Comparison of ENCODE assay signal across 8 cellular contexts in the genomic region with DNA sequence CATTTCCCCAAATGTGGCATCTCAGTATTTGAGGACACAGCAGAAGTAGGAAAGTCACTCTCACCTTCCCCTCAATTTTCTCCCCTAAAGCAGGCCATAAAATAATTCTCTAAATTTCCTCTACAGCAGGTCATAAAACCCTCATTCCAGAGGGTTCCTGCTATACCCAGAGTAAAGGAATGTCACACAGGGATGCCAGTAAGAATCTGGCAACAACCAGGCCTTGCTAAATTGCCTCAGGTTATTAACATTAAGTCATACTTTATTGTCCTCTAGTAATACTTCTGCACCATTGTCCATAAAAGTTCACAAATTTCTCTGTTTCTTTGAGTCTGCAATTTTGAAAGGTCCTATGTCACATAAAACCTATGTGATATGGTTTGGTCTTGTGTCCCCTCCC.
"Had no signal": no experiment of that assay in that cellular context is flagged by ENCODE, and none has a peak within 500 bp of the region (broad histone marks: within the 10 kb centered on the region; RNA-seq: fewer than 3 reads in every experiment).

No MANE protein-coding gene starts in this region.

- H3K4me1 ChIP-seq: HAP-1 had no signal

- H3K27ac ChIP-seq: GM23248 had no signal

- H3K9me3 ChIP-seq: HAP-1 had no signal

- DNase-seq: GM23248, GOT3, H7, HFFc6, IMR-90, KG1 had no signal

- H3K4me3 ChIP-seq: GM23248, HAP-1, K562 had no signal

- H3K9ac ChIP-seq: GM23248 had no signal

- H3K36me3 ChIP-seq: HAP-1 had no signal
